ENCODE assay signal across 8 cellular contexts in genomic region chr4:7844247-7844991, GRCh38.
A peak's percentile ranks its signal among the peaks of the same experiment; 100 is the strongest.
DNase-seq lines count a peak whose midpoint lies in the region; ATAC-seq and TF ChIP-seq lines count a peak whose summit lies in the region.

No MANE protein-coding gene starts in this region.

- no peaks in the 10 kb centered on the region for H4K20me1 ChIP-seq in MM.1S (ENCODE audit: insufficient read depth, low read length)

- peaks cover 85% of the 10 kb centered on the region for H3K27me3 ChIP-seq in MM.1S (replicated peaks; ENCODE audit: insufficient read depth, low read length)
- H3K27me3 ChIP-seq in lung (ENCODE audit: control insufficient read depth, insufficient read depth) = no peaks in the 10 kb centered on the region

- no peak overlapping the region for H3K9ac ChIP-seq in MM.1S (ENCODE audit: low read length)

- TF ChIP-seq CTCF in MM.1S (IDR thresholded peaks at IDR 0.05; ENCODE audit: low read length) (peak; percentile 61), coronary artery (IDR thresholded peaks at IDR 0.05) (peak; percentile 36), lung (IDR thresholded peaks at IDR 0.05; ENCODE audit: control extremely low read depth, extremely low read depth) (peak; percentile 30)

- H3K9me3 ChIP-seq in MM.1S (replicated peaks; ENCODE audit: insufficient read depth, low read length) (no peaks in the 10 kb centered on the region), lung (ENCODE audit: control insufficient read depth in 2 of 2, insufficient read depth in 1 of 2, low read length in 1 of 2) (no peaks in the 10 kb centered on the region)

- H3K27ac ChIP-seq in MM.1S (ENCODE audit: low read length) = no peak overlapping the region
- H3K27ac ChIP-seq in coronary artery = peak overlapping the region; percentile 91 to 97
- peak overlapping the region in 1 of 2 donors; percentile 48 for H3K27ac ChIP-seq in lung (ENCODE audit: low read depth in 1 of 2, low read length in 1 of 2)

- no peak overlapping the region for H3K4me2 ChIP-seq in MM.1S (ENCODE audit: low read depth, low read length)

- peak; percentile 59 for DNase-seq in AG08396 (ENCODE audit: low spot score)
- peak; percentile 44 for DNase-seq in MM.1S
- DNase-seq in activated CD4-positive, alpha-beta T cell treated with anti-CD3 and anti-CD28 coated beads for 24 hours (ENCODE audit: low read depth in 2 of 2) = peak; percentile 60 to 75
- no peak for DNase-seq in coronary artery (ENCODE audit: low spot score)
- peak; percentile 78 for DNase-seq in lung (ENCODE audit: low spot score)
- DNase-seq in stimulated activated CD8-positive, alpha-beta memory T cell treated with anti-CD3 and anti-CD28 coated beads, Interleukin-12 subunit alpha, Interleukin-12 subunit beta, amount 100 ng/mL, for 4 hours (ENCODE audit: low read depth) = peak; percentile 36

- no peak overlapping the region for H3K4me3 ChIP-seq in MM.1S (ENCODE audit: low read length)
- H3K4me3 ChIP-seq in coronary artery = no peak overlapping the region
- H3K4me3 ChIP-seq in lung = no peak overlapping the region

- ATAC-seq in GM18867 (IDR thresholded peaks at IDR 0.05; ENCODE audit: unreplicated experiment) (peak; percentile 90), lung (ENCODE audit: insufficient read depth, low FRiP score) (peak; percentile 39), GM18907 (IDR thresholded peaks at IDR 0.05; ENCODE audit: unreplicated experiment) (no peak)

- no peak overlapping the region for H2AFZ ChIP-seq in MM.1S (ENCODE audit: low read length)

- 57 to 62% methylated on average over 19 of the region's 19 CpGs for WGBS in lung, 2 donors

- no peaks in the 10 kb centered on the region for H3K79me2 ChIP-seq in MM.1S (ENCODE audit: low read length)

- H3K4me1 ChIP-seq in MM.1S (ENCODE audit: low read length) (no peaks in the 10 kb centered on the region), lung (ENCODE audit: control insufficient read depth in 2 of 2, insufficient read depth in 2 of 2, low read length in 2 of 2) (peaks cover 0 to 7% of the 10 kb centered on the region in 2 donors)

- H3K36me3 ChIP-seq in MM.1S (replicated peaks; ENCODE audit: insufficient read depth, low read length) (no peaks in the 10 kb centered on the region), lung (ENCODE audit: control insufficient read depth in 2 of 2, insufficient read depth in 2 of 2, low read length in 2 of 2) (no peaks in the 10 kb centered on the region)

- H3F3A ChIP-seq in MM.1S (ENCODE audit: insufficient read depth, low read length) = no peaks in the 10 kb centered on the region

- no peaks in the 10 kb centered on the region for H3K9me2 ChIP-seq in MM.1S (replicated peaks; ENCODE audit: insufficient read depth, low read length)
